ENCODE assay signal across 19 cellular contexts in the genomic region with DNA sequence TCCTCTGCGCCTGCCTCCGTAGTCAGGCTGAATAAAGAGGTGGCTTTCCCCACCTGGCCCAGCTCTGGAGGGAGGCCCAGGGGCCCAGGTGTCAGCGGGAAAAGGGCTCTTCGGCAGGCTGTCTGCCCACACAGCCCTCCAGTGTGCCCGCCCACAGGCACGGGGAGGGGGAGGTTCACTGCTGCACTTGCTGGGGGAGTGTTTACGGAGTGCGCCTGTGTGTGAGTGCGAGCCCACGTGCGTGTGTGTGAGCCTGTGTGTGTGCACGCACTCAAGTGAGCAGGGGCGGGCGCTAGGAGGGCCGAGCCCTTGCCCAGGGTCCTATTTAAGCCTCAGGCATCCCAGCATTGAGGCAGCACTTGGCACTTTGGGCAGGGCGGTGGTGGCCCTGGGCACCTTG. TPM values are rescaled to one million over a fixed set of nuclear protein-coding genes. Genes with fewer than 3 reads are reported as not detected.
DNase-seq lines count a peak whose midpoint lies in the region; ATAC-seq and TF ChIP-seq lines count a peak whose summit lies in the region.
"Had no signal": no experiment of that assay in that cellular context is flagged by ENCODE, and none has a peak within 500 bp of the region (broad histone marks: within the 10 kb centered on the region; RNA-seq: fewer than 3 reads in every experiment).

No MANE protein-coding gene starts in this region.

- H3K27ac ChIP-seq in RWPE1: peak overlapping the region; percentile 80
- no peak overlapping the region for H3K27ac ChIP-seq in lower lobe of right lung
- H3K27ac ChIP-seq: hepatocyte, prostate gland, suprapubic skin had no signal

- H3K9me3 ChIP-seq in lower lobe of right lung: no peaks in the 10 kb centered on the region
- H3K9me3 ChIP-seq: prostate gland, suprapubic skin had no signal

- H3K4me3 ChIP-seq in H7 (ENCODE audit: insufficient read depth, low read depth, low read length): no peak overlapping the region
- H3K4me3 ChIP-seq in lower lobe of right lung: no peak overlapping the region
- H3K4me3 ChIP-seq: hepatocyte, prostate gland, suprapubic skin had no signal

- peak; percentile 69 to 70 for ATAC-seq in lower lobe of right lung
- ATAC-seq in GM18909 (IDR thresholded peaks at IDR 0.05; ENCODE audit: poor library complexity, unreplicated experiment): no peak
- ATAC-seq: left colon had no signal

- in situ Hi-C loops in KBM-7 (cut with MboI; ENCODE audit: low pct_unique_long_range_greater_than_20kb, low sequenced_read_pairs): no loop called here

- CTCF ChIA-PET in RWPE1 (lab: Yijun Ruan, JAX): no interaction called here

- DNase-seq in COLO668 (lab: John Stamatoyannopoulos, UW; ENCODE audit: unreplicated experiment) (peak; percentile 43), H7 (peak; percentile 81), RWPE1 (ENCODE audit: low spot score) (no peak), lower lobe of right lung (peak; percentile 68), foreskin melanocyte (no peak), KBM-7 (no peak)
- DNase-seq: activated CD4-positive, alpha-beta T cell treated with anti-CD3 and anti-CD28 coated beads, Interleukin-2, amount 50 U/mL, for 48 hours; CD4-positive, alpha-beta memory T cell; cortex of kidney; erythroblast; left colon; MM.1S; NCI-H526; T1000 had no signal

- TF ChIP-seq CTCF in RWPE1 (conservative IDR thresholded peaks at IDR 0.05; ENCODE audit: low read depth) (no peak), lower lobe of right lung (IDR thresholded peaks at IDR 0.05) (no peak)

- H3K27me3 ChIP-seq in H7 (ENCODE audit: control insufficient read depth, insufficient read depth, low read length) (no peaks in the 10 kb centered on the region), lower lobe of right lung (ENCODE audit: low read depth) (no peaks in the 10 kb centered on the region)
- H3K27me3 ChIP-seq: hepatocyte, suprapubic skin had no signal

- intact Hi-C loops in lower lobe of right lung (cut with DNase I): no loop called here

- POLR2A ChIA-PET in RWPE1 (lab: Yijun Ruan, JAX; ENCODE audit: low non-redundant PET): no interaction called here

- H3K4me1 ChIP-seq in lower lobe of right lung: peaks cover 19% of the 10 kb centered on the region
- H3K4me1 ChIP-seq: prostate gland had no signal

- H3K36me3 ChIP-seq in H7 (replicated peaks; ENCODE audit: control insufficient read depth, insufficient read depth, low read length) (no peaks in the 10 kb centered on the region), lower lobe of right lung (peaks cover 7% of the 10 kb centered on the region)
- H3K36me3 ChIP-seq: prostate gland had no signal

RNA-seq across cellular contexts. Expression of gene DNLZ, which starts 10.9 kb away (rescaled TPM):
- 11.2 and 20.2 TPM in 2 replicates for total RNA-seq in H7 (2014; rRNA removed; shearing (Covaris generic))
- 12.9 TPM for total RNA-seq in lower lobe of right lung

RNA-seq across cellular contexts. Expression of gene CARD9, which starts 20.8 kb away (rescaled TPM):
- total RNA-seq in H7 (2014; rRNA removed; shearing (Covaris generic)): 0.15 and 0.28 TPM in 2 replicates
- total RNA-seq in lower lobe of right lung: 15.0 TPM

RNA-seq across cellular contexts. Expression of gene GPSM1, which starts 25.3 kb away (rescaled TPM):
- 17.3 and 22.2 TPM in 2 replicates for total RNA-seq in H7 (2014; rRNA removed; shearing (Covaris generic))
- 19.2 TPM for total RNA-seq in lower lobe of right lung

RNA-seq across cellular contexts. Expression of gene SNAPC4, which starts 47.3 kb away (rescaled TPM):
- total RNA-seq in H7 (2014; rRNA removed; shearing (Covaris generic)): 13.3 and 14.0 TPM in 2 replicates
- 7.4 TPM for total RNA-seq in lower lobe of right lung

RNA-seq across cellular contexts. Expression of gene CCDC187, which starts 48.8 kb away (rescaled TPM):
- 0.04 TPM in 1 of 2 replicates, not detected in the other for total RNA-seq in H7 (2014; rRNA removed; shearing (Covaris generic))
- total RNA-seq in lower lobe of right lung: 6.6 TPM
- total RNA-seq: CD4-positive, alpha-beta memory T cell; myocyte had no signal

Comparison
In these comparisons a context has a peak if more than half of its experiments do, and no peak if none do; other contexts are left out.
1. DNase-seq: peak in COLO668 (single experiment), H7 (single experiment) and lower lobe of right lung (single experiment); none in RWPE1 (single experiment), foreskin melanocyte (single experiment) and KBM-7 (single experiment).
2. RNA of gene CARD9, which starts 20.8 kb away (total RNA-seq): 15.0 TPM in lower lobe of right lung (single experiment); 0.15 to 0.28 TPM in H7; every median in the first group is over 10 times any median in the second.